ENCODE assay signal across 1 cellular context in genomic region chr2:241546771-241547498, GRCh38.
TF ChIP-seq lines count a peak whose summit lies in the region.

No MANE protein-coding gene starts in this region.

TF ChIP-seq in HepG2, 621 proteins besides CTCF, POLR2A, EP300 and RAD21 (continued from another document and continues in another):
- TF ChIP-seq SNAPC4 (CRISPR knock-in tag; IDR thresholded peaks at IDR 0.05) (no peak), PAXIP1 (CRISPR knock-in tag; conservative IDR thresholded peaks at IDR 0.05) (peak; percentile 78), SP4 (CRISPR knock-in tag; IDR thresholded peaks at IDR 0.05) (peak; percentile 71; the same call in 1 of the 2 replicates), AGO1 (IDR thresholded peaks at IDR 0.05; ENCODE audit: low read depth, low read length, poor library complexity, severe bottlenecking) (no peak), TFAP4 (IDR thresholded peaks at IDR 0.05; ENCODE audit: borderline replicate concordance, low read depth) (peak; percentile 7; the same call in 1 of the 2 replicates), RXRB (CRISPR knock-in tag; IDR thresholded peaks at IDR 0.05; ENCODE audit: borderline replicate concordance) (peak; percentile 17; the same call in 1 of the 2 replicates), MYC (CRISPR knock-in tag; IDR thresholded peaks at IDR 0.05; ENCODE audit: borderline replicate concordance) (peak; percentile 52; the same call in 1 of the 2 replicates), SAP130 (CRISPR knock-in tag; IDR thresholded peaks at IDR 0.05; ENCODE audit: low read depth) (peak; percentile 72), SMAD1 (CRISPR knock-in tag; IDR thresholded peaks at IDR 0.05; ENCODE audit: borderline replicate concordance, low read depth) (peak; percentile 29; the same call in 1 of the 2 replicates), MTF1 (CRISPR knock-in tag; IDR thresholded peaks at IDR 0.05) (no peak), ZNF646 (CRISPR knock-in tag; IDR thresholded peaks at IDR 0.05) (no peak), CC2D1A (CRISPR knock-in tag; IDR thresholded peaks at IDR 0.05) (0 out of 2 replicates have a peak, but pooled peaks have one; percentile 63), XRCC5 (optimal IDR thresholded peaks at IDR 0.05; ENCODE audit: low read length) (no peak), GTF2F1 (IDR thresholded peaks at IDR 0.05; ENCODE audit: low read length) (no peak), ZBTB7B (CRISPR knock-in tag; IDR thresholded peaks at IDR 0.05) (peak; percentile 95), HBP1 (CRISPR knock-in tag; IDR thresholded peaks at IDR 0.05; ENCODE audit: low read depth) (no peak), ZNF530 (CRISPR knock-in tag; IDR thresholded peaks at IDR 0.05; ENCODE audit: low read depth) (no peak), TBX2 (CRISPR knock-in tag; IDR thresholded peaks at IDR 0.05; ENCODE audit: borderline replicate concordance) (peak; percentile 44; the same call in 1 of the 2 replicates), ZNF512 (CRISPR knock-in tag; IDR thresholded peaks at IDR 0.05) (no peak), ZNF282 (IDR thresholded peaks at IDR 0.05; ENCODE audit: partially characterized antibody) (no peak), ESRRA (CRISPR knock-in tag; IDR thresholded peaks at IDR 0.05; ENCODE audit: low read depth) (no peak), NR3C1 (CRISPR knock-in tag; IDR thresholded peaks at IDR 0.05) (no peak), GATAD2A (CRISPR knock-in tag; IDR thresholded peaks at IDR 0.05) (peak; percentile 42), SNAPC5 (CRISPR knock-in tag; IDR thresholded peaks at IDR 0.05; ENCODE audit: borderline replicate concordance) (peak; percentile 91; the same call in 1 of the 2 replicates), MTA1 (CRISPR knock-in tag; IDR thresholded peaks at IDR 0.05; ENCODE audit: borderline replicate concordance) (peak; percentile 64), KDM5B (CRISPR knock-in tag; IDR thresholded peaks at IDR 0.05; ENCODE audit: borderline replicate concordance) (peak; percentile 55; the same call in 1 of the 2 replicates), SP2 (CRISPR knock-in tag; IDR thresholded peaks at IDR 0.05) (0 out of 2 replicates have a peak, but pooled peaks have one; percentile 26), NR2F6 (IDR thresholded peaks at IDR 0.05) (no peak), NR2F6 (CRISPR knock-in tag; IDR thresholded peaks at IDR 0.05) (no peak), ZBTB38 (CRISPR knock-in tag; IDR thresholded peaks at IDR 0.05) (peak; percentile 69), KAT8 (CRISPR knock-in tag; IDR thresholded peaks at IDR 0.05) (no peak), ZNF276 (CRISPR knock-in tag; IDR thresholded peaks at IDR 0.05; ENCODE audit: low read depth) (peak; percentile 37; the same call in 1 of the 2 replicates), NFRKB (IDR thresholded peaks at IDR 0.05) (no peak), NFE2 (CRISPR knock-in tag; IDR thresholded peaks at IDR 0.05) (no peak), ATM (IDR thresholded peaks at IDR 0.05; ENCODE audit: borderline replicate concordance) (no peak)
